8 cellular contexts compared by ENCODE assay signal in genomic region chrX:30887721-30888120, GRCh38. TPM values are rescaled to one million over a fixed set of nuclear protein-coding genes. Genes with fewer than 3 reads are reported as not detected.
DNase-seq lines count a peak whose midpoint lies in the region; ATAC-seq and TF ChIP-seq lines count a peak whose summit lies in the region.

No MANE protein-coding gene starts in this region.

- no peaks in the 10 kb centered on the region for H3K9me3 Mint-ChIP-seq in activated T-cell treated with anti-CD3 and anti-CD28 coated beads, Interleukin-2, amount 50 U/mL, for 4 hours

- WGBS in right lobe of liver (ENCODE audit: insufficient coverage, low coverage, low lambda C conversion rate, missing lambda C conversion rate) = 45% methylated on average over 4 of the region's 4 CpGs

- TF ChIP-seq POLR2A in right lobe of liver (IDR thresholded peaks at IDR 0.05) = no peak

- H3K27ac ChIP-seq in Karpas-422 (ENCODE audit: low read length) (no peak overlapping the region), right lobe of liver (peak overlapping the region in 1 of 3 donors; percentile 85)

- H4K20me1 ChIP-seq in Karpas-422 (ENCODE audit: insufficient read depth, low read depth, low read length) = no peaks in the 10 kb centered on the region

- peaks cover 57% of the 10 kb centered on the region for H3K79me2 ChIP-seq in Karpas-422 (ENCODE audit: low read length)

- H3K9me3 ChIP-seq in Karpas-422 (ENCODE audit: low read length) = no peaks in the 10 kb centered on the region
- no peaks in the 10 kb centered on the region for H3K9me3 ChIP-seq in right lobe of liver

- DNase-seq in Karpas-422 (no peak), right lobe of liver (no peak), H7 (no peak), epidermal melanocyte (ENCODE audit: insufficient read length, low spot score) (no peak)
- peak; percentile 38 for DNase-seq in activated T-cell treated with anti-CD3 and anti-CD28 coated beads, Interleukin-2, amount 50 U/mL, for 4 hours
- peak; percentile 18 to 24 for DNase-seq in stimulated activated CD8-positive, alpha-beta memory T cell treated with anti-CD3 and anti-CD28 coated beads, Interleukin-7, amount 100 ng/mL, for 4 hours (ENCODE audit: low read depth in 2 of 2)

- peak overlapping the region; percentile 87 for H3K4me3 Mint-ChIP-seq in activated T-cell treated with anti-CD3 and anti-CD28 coated beads, Interleukin-2, amount 50 U/mL, for 4 hours

- H3K27me3 Mint-ChIP-seq in activated T-cell treated with anti-CD3 and anti-CD28 coated beads, Interleukin-2, amount 50 U/mL, for 4 hours (ENCODE audit: low read depth) = no peaks in the 10 kb centered on the region

- intact Hi-C loops in right lobe of liver (cut with DNase I) = no loop called here

- H2AFZ ChIP-seq in Karpas-422 (ENCODE audit: low read length) = no peak overlapping the region

- H3K4me1 Mint-ChIP-seq in activated T-cell treated with anti-CD3 and anti-CD28 coated beads, Interleukin-2, amount 50 U/mL, for 4 hours (ENCODE audit: low read depth) = peaks cover 46% of the 10 kb centered on the region

- H3K36me3 ChIP-seq in Karpas-422 (ENCODE audit: insufficient read depth, low read length) (no peaks in the 10 kb centered on the region), right lobe of liver (no peaks in the 10 kb centered on the region), H7 (replicated peaks; ENCODE audit: control insufficient read depth, insufficient read depth, low read length) (no peaks in the 10 kb centered on the region)

- H3K36me3 Mint-ChIP-seq in activated T-cell treated with anti-CD3 and anti-CD28 coated beads, Interleukin-2, amount 50 U/mL, for 4 hours (ENCODE audit: insufficient read depth) = peaks cover 6% of the 10 kb centered on the region

- peak; percentile 11 to 22 for ATAC-seq in activated T-cell treated with anti-CD3 and anti-CD28 coated beads, Interleukin-2, amount 50 U/mL, for 4 hours
- no peak for ATAC-seq in right lobe of liver
- no peak for ATAC-seq in HG03565 (IDR thresholded peaks at IDR 0.05; ENCODE audit: unreplicated experiment)
- ATAC-seq in GM21737 (IDR thresholded peaks at IDR 0.05; ENCODE audit: unreplicated experiment) = no peak

- no peaks in the 10 kb centered on the region for H3K9me2 ChIP-seq in Karpas-422 (replicated peaks; ENCODE audit: insufficient read depth, low read length)

- peaks cover 11% of the 10 kb centered on the region; the same call in 1 of the 2 replicates for H3K4me1 ChIP-seq in Karpas-422 (ENCODE audit: low read length)
- H3K4me1 ChIP-seq in right lobe of liver = peaks cover 0 to 7% (median 0%) of the 10 kb centered on the region in 4 donors

- peak overlapping the region; percentile 72 for H3K4me2 ChIP-seq in Karpas-422 (ENCODE audit: low read depth, low read length, poor library complexity, severe bottlenecking)

- peak overlapping the region; percentile 79 for H3K9ac ChIP-seq in Karpas-422 (ENCODE audit: low read length)

- no peak for TF ChIP-seq CTCF in right lobe of liver (IDR thresholded peaks at IDR 0.05)

- H3K4me3 ChIP-seq in Karpas-422 (ENCODE audit: low read length) = peak overlapping the region; percentile 74
- H3K4me3 ChIP-seq in right lobe of liver = peak overlapping the region in 2 of 3 donors; percentile 68 to 70
- H3K4me3 ChIP-seq in H7 (ENCODE audit: insufficient read depth, low read depth, low read length) = no peak overlapping the region

- no peaks in the 10 kb centered on the region for H3K27me3 ChIP-seq in Karpas-422 (ENCODE audit: low read length)
- no peaks in the 10 kb centered on the region for H3K27me3 ChIP-seq in right lobe of liver
- no peaks in the 10 kb centered on the region for H3K27me3 ChIP-seq in H7 (ENCODE audit: control insufficient read depth, insufficient read depth, low read length)

RNA-seq across cellular contexts. Expression of gene TAB3, which starts 1.3 kb away (rescaled TPM):
- total RNA-seq in Karpas-422 (2014; rRNA removed; shearing (Covaris generic); ENCODE audit: low replicate concordance) = 11.7 and 25.7 TPM in 2 replicates
- total RNA-seq in activated T-cell treated with anti-CD3 and anti-CD28 coated beads, Interleukin-2, amount 50 U/mL, for 4 hours = 10 to 100 TPM; 18.1 to 22.0 (median 19.3) TPM
- total RNA-seq in right lobe of liver = 10 to 100 TPM; 17.1 to 38.6 (median 23.6) TPM
- 9.9 and 11.5 TPM in 2 replicates for total RNA-seq in H7 (2014; rRNA removed; shearing (Covaris generic))

Comparison
In these comparisons a context has a peak if more than half of its experiments do, and no peak if none do; other contexts are left out.
1. DNase-seq: peak in activated T-cell treated with anti-CD3 and anti-CD28 coated beads, Interleukin-2, amount 50 U/mL, for 4 hours (single experiment) and stimulated activated CD8-positive, alpha-beta memory T cell treated with anti-CD3 and anti-CD28 coated beads, Interleukin-7, amount 100 ng/mL, for 4 hours (2 of 2); none in Karpas-422 (single experiment), right lobe of liver (0 of 3), H7 (single experiment) and epidermal melanocyte (single experiment).
2. ATAC-seq: peak in activated T-cell treated with anti-CD3 and anti-CD28 coated beads, Interleukin-2, amount 50 U/mL, for 4 hours (2 of 2); none in right lobe of liver (0 of 4), HG03565 (single experiment) and GM21737 (single experiment).